Comparison of ENCODE assay signal across 1 cellular context in the genomic region with DNA sequence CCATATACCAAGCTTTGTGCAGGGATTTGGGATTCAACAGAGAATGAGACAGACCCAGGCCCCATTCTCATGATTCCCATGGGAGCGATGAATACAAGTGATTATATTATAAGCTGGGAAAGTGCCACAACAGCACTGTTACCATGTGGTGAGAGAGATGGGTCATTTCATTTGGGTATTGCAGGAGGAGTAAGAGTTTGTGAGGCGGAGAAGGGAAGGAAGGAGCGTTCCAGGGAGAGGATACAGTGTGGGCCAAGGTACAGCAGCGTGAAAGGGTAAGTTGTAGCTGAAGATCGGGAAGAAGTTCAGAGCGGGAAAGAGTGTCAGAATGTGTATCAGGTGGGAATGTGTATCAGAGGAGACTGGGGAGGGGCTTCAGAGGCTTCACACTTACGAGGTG.
TF ChIP-seq lines count a peak whose summit lies in the region.

No MANE protein-coding gene starts in this region.

TF ChIP-seq in SK-N-SH, 30 proteins besides CTCF, POLR2A, EP300 and RAD21 (continued from another document):
- TF ChIP-seq, protein P1, sequence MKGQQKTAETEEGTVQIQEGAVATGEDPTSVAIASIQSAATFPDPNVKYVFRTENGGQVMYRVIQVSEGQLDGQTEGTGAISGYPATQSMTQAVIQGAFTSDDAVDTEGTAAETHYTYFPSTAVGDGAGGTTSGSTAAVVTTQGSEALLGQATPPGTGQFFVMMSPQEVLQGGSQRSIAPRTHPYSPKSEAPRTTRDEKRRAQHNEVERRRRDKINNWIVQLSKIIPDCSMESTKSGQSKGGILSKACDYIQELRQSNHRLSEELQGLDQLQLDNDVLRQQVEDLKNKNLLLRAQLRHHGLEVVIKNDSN (IDR thresholded peaks at IDR 0.05; ENCODE audit: borderline replicate concordance, low read depth): no peak
- no peak for TF ChIP-seq MEF2A (IDR thresholded peaks at IDR 0.05; ENCODE audit: borderline replicate concordance, low read depth)
- TF ChIP-seq RXRA (IDR thresholded peaks at IDR 0.05; ENCODE audit: borderline replicate concordance, low read depth): no peak
- TF ChIP-seq EZH2phosphoT487 (IDR thresholded peaks at IDR 0.05; ENCODE audit: borderline replicate concordance, low read depth): no peak
